Comparison of ENCODE assay signal across 8 cellular contexts in genomic region chr15:60520825-60521368, GRCh38. TPM values are rescaled to one million over a fixed set of nuclear protein-coding genes. Genes with fewer than 3 reads are reported as not detected.
DNase-seq lines count a peak whose midpoint lies in the region; ATAC-seq, FAIRE-seq and TF ChIP-seq lines count a peak whose summit lies in the region.

No MANE protein-coding gene starts in this region.

- no peak overlapping the region for H2BK15ac ChIP-seq in H1 (ENCODE audit: low read length)

- TF ChIP-seq EP300 in H1 (IDR thresholded peaks at IDR 0.05; ENCODE audit: borderline replicate concordance in 1 of 2, low read depth in 2 of 2, low read length in 2 of 2) = no peak

- H3K4me3 ChIP-seq in H1 (ENCODE audit: extremely low read depth in 1 of 4, insufficient read depth in 2 of 4, low read depth in 3 of 4, low read length in 4 of 4) = no peak overlapping the region
- no peak overlapping the region for H3K4me3 ChIP-seq in mucosa of descending colon

- TF ChIP-seq POLR2A in H1 (IDR thresholded peaks at IDR 0.05; ENCODE audit: control extremely low read depth in 1 of 2, low read depth in 2 of 2, low read length in 2 of 2) = no peak

- H3K23me2 ChIP-seq in H1 (ENCODE audit: low read depth, low read length) = no peaks in the 10 kb centered on the region

- H3K18ac ChIP-seq in H1 (ENCODE audit: extremely low read depth, low read length) = no peak overlapping the region

- no peak overlapping the region for H2BK12ac ChIP-seq in H1 (ENCODE audit: low read depth, low read length)

- no peaks in the 10 kb centered on the region for H3K9me3 ChIP-seq in H1 (ENCODE audit: insufficient read depth in 2 of 2, low read depth in 1 of 2, low read length in 1 of 2)
- no peaks in the 10 kb centered on the region for H3K9me3 ChIP-seq in mucosa of descending colon

- no peak overlapping the region for H2BK5ac ChIP-seq in H1 (ENCODE audit: low read depth, low read length)

- H4K91ac ChIP-seq in H1 (replicated peaks; ENCODE audit: insufficient read length, low read length) = no peak overlapping the region

- H3K79me2 ChIP-seq in H1 (ENCODE audit: control insufficient read depth in 1 of 2, insufficient read depth in 2 of 2, low read length in 2 of 2) = no peaks in the 10 kb centered on the region

- H2AK5ac ChIP-seq in H1 (ENCODE audit: low read depth, low read length) = no peak overlapping the region

- ATAC-seq in HG03139 (IDR thresholded peaks at IDR 0.05; ENCODE audit: unreplicated experiment) (peak; percentile 71), mucosa of descending colon (peak; percentile 95)
- peak; percentile 74 for ATAC-seq in activated CD8-positive, alpha-beta T cell treated with anti-CD3 and anti-CD28 coated beads for 36 hours

- H3K27me3 ChIP-seq in H1 (replicated peaks in 1 of 4; ENCODE audit: control insufficient read depth in 3 of 4, extremely low read depth in 1 of 4, insufficient read depth in 3 of 4, low read length in 3 of 4) = no peaks in the 10 kb centered on the region

- H3K14ac ChIP-seq in H1 (ENCODE audit: insufficient read length) = no peak overlapping the region

- H2BK20ac ChIP-seq in H1 (ENCODE audit: low read length) = no peak overlapping the region

- POLR2A ChIA-PET in activated CD8-positive, alpha-beta T cell treated with anti-CD3 and anti-CD28 coated beads for 36 hours (lab: Charles Lee) = interaction anchor here (0.7 to 2.8 kb wide), 14 partner anchors 9 to 146 kb away, joined by 3 to 12 read pairs (median 4); partner anchors contain the start of gene ICE2
- POLR2A ChIA-PET in H1 (lab: Charles Lee; ENCODE audit: partially characterized antibody) = interaction anchor here (0.8 to 0.9 kb wide), 2 partner anchors 26 to 123 kb away, joined by 3 read pairs; no protein-coding TSS in a partner anchor

- H3K4me2 ChIP-seq in H1 (ENCODE audit: insufficient read depth in 1 of 2, low read depth in 2 of 2, low read length in 2 of 2) = no peak overlapping the region

- peaks cover 23% of the 10 kb centered on the region for H3K36me3 Mint-ChIP-seq in activated CD8-positive, alpha-beta T cell treated with anti-CD3 and anti-CD28 coated beads for 36 hours (ENCODE audit: low read depth)

- H3K36me3 ChIP-seq in H1 (ENCODE audit: control insufficient read depth in 2 of 4, insufficient read depth in 4 of 4, low read length in 3 of 4) (no peaks in the 10 kb centered on the region), mucosa of descending colon (ENCODE audit: low read depth) (no peaks in the 10 kb centered on the region)

- H3K4ac ChIP-seq in H1 (replicated peaks; ENCODE audit: insufficient read length, low read depth, low read length) = no peak overlapping the region

- peak; percentile 17 for DNase-seq in GDM1 (lab: John Stamatoyannopoulos, UW)
- DNase-seq in NCI-H774 (lab: John Stamatoyannopoulos, UW) = peak; percentile 55
- DNase-seq in activated CD8-positive, alpha-beta T cell treated with anti-CD3 and anti-CD28 coated beads for 36 hours = peak; percentile 92
- DNase-seq in H1 (ENCODE audit: low read depth in 1 of 2, low spot score in 2 of 2) = peak in 1 of 2 experiments; percentile 87
- peak in 2 of 3 donors; percentile 72 to 89 for DNase-seq in mucosa of descending colon
- peak; percentile 58 to 74 for DNase-seq in stimulated activated CD8-positive, alpha-beta memory T cell treated with anti-CD3 and anti-CD28 coated beads, Interleukin-7, amount 100 ng/mL, for 4 hours (ENCODE audit: low read depth in 2 of 2)
- no peak for DNase-seq in cerebellar nuclear complex (lab: John Stamatoyannopoulos, UW)

- H3K79me1 ChIP-seq in H1 (ENCODE audit: low read depth, low read length) = no peaks in the 10 kb centered on the region

- H4K8ac ChIP-seq in H1 (ENCODE audit: extremely low read depth, insufficient read depth, low read length) = no peak overlapping the region

- no peak overlapping the region for H3K56ac ChIP-seq in H1 (replicated peaks; ENCODE audit: insufficient read length, low read depth, low read length)

- peak overlapping the region; percentile 83 for H3K27ac Mint-ChIP-seq in activated CD8-positive, alpha-beta T cell treated with anti-CD3 and anti-CD28 coated beads for 36 hours

- no peak overlapping the region for H3K9ac ChIP-seq in H1 (replicated peaks in 1 of 4; ENCODE audit: extremely low read depth in 1 of 4, low read depth in 3 of 4, low read length in 3 of 4)

- no peak overlapping the region for H3K27ac ChIP-seq in H1 (ENCODE audit: low read depth, low read length)

- peak; percentile 92 for TF ChIP-seq CTCF in activated CD8-positive, alpha-beta T cell treated with anti-CD3 and anti-CD28 coated beads for 36 hours (IDR thresholded peaks at IDR 0.05)
- TF ChIP-seq CTCF in H1 (IDR thresholded peaks at IDR 0.05; ENCODE audit: control extremely low read depth in 1 of 3, insufficient read depth in 1 of 3, low read depth in 1 of 3, low read length in 3 of 3) (peak in 2 of 3 experiments; percentile 74 to 86; a peak in 3 of 4 replicates), mucosa of descending colon (IDR thresholded peaks at IDR 0.05) (peak; percentile 79)

- H3K4me1 ChIP-seq in H1 (replicated peaks in 1 of 4; ENCODE audit: control insufficient read depth in 3 of 4, insufficient read depth in 4 of 4, low read length in 3 of 4) (peaks cover 0 to 3% (median 0%) of the 10 kb centered on the region in 4 experiments; a peak in 4 of 7 replicates), mucosa of descending colon (ENCODE audit: low read depth) (no peaks in the 10 kb centered on the region)

- H4K5ac ChIP-seq in H1 (ENCODE audit: insufficient read length, low read depth, low read length) = no peak overlapping the region

- no peak overlapping the region for H3K4me3 Mint-ChIP-seq in activated CD8-positive, alpha-beta T cell treated with anti-CD3 and anti-CD28 coated beads for 36 hours

- WGBS in H1 (ENCODE audit: extremely low coverage in 1 of 2, insufficient coverage in 1 of 2, insufficient read length in 1 of 2, insufficient replicate concordance in 2 of 2, low coverage in 1 of 2, low lambda C conversion rate in 2 of 2, missing lambda C conversion rate in 1 of 2), 2 experiments = 57% methylated on average over 8 of the region's 8 CpGs; no CpG with 5 or more reads in 1 of the 2 experiments

- TF ChIP-seq RAD21 in H1 (IDR thresholded peaks at IDR 0.05 in 1 of 2, conservative IDR thresholded peaks at IDR 0.05 in 1 of 2; ENCODE audit: low read depth in 2 of 2, low read length in 2 of 2) = peak; percentile 82 to 83

- FAIRE-seq in H1 (lab: Jason Lieb, UNC) = peak; percentile 88

- H3K9me3 Mint-ChIP-seq in activated CD8-positive, alpha-beta T cell treated with anti-CD3 and anti-CD28 coated beads for 36 hours = no peaks in the 10 kb centered on the region

- H3K27me3 Mint-ChIP-seq in activated CD8-positive, alpha-beta T cell treated with anti-CD3 and anti-CD28 coated beads for 36 hours = no peaks in the 10 kb centered on the region

- H2AFZ ChIP-seq in H1 (ENCODE audit: low read length) = no peak overlapping the region

- CTCF ChIA-PET in activated CD8-positive, alpha-beta T cell treated with anti-CD3 and anti-CD28 coated beads for 36 hours (lab: Charles Lee) = interaction anchor here (0.7 to 4.3 kb wide), 52 partner anchors 8 to 411 kb away, joined by 3 to 132 read pairs (median 6); partner anchors contain the start of gene ICE2
- CTCF ChIA-PET in H1 (lab: Charles Lee; ENCODE audit: partially characterized antibody) = interaction anchor here (0.6 to 7.2 kb wide), 51 partner anchors 8 to 829 kb away, joined by 3 to 103 read pairs (median 3); no protein-coding TSS in a partner anchor

- intact Hi-C loops in activated CD8-positive, alpha-beta T cell treated with anti-CD3 and anti-CD28 coated beads for 36 hours (cut with micrococcal nuclease) = loop anchor here (5.0 kb wide), 1 partner anchor 164 kb away; no protein-coding TSS in a partner anchor
- intact Hi-C loops in mucosa of descending colon (cut with DNase I, micrococcal nuclease) = no loop called here

- H3K23ac ChIP-seq in H1 (ENCODE audit: insufficient read length) = no peak overlapping the region

- H4K20me1 ChIP-seq in H1 (replicated peaks in 1 of 2; ENCODE audit: control insufficient read depth in 1 of 2, insufficient read depth in 2 of 2, low read length in 2 of 2) = no peaks in the 10 kb centered on the region

- no peak overlapping the region for H2BK120ac ChIP-seq in H1 (replicated peaks; ENCODE audit: low read depth, low read length)

- H3K4me1 Mint-ChIP-seq in activated CD8-positive, alpha-beta T cell treated with anti-CD3 and anti-CD28 coated beads for 36 hours (ENCODE audit: low read depth) = peaks cover 53% of the 10 kb centered on the region

TF ChIP-seq in H1, 55 proteins besides CTCF, POLR2A, EP300 and RAD21 (continues in another document):
- TF ChIP-seq SP1 (IDR thresholded peaks at IDR 0.05; ENCODE audit: low read depth, low read length) (peak; percentile 2; the same call in 1 of the 2 replicates), YY1 (IDR thresholded peaks at IDR 0.05; ENCODE audit: low read depth, low read length) (peak; percentile 63; the same call in 1 of the 2 replicates)

RNA-seq across cellular contexts. Expression of gene ICE2, which starts 42.0 kb away (rescaled TPM):
- total RNA-seq in activated CD8-positive, alpha-beta T cell treated with anti-CD3 and anti-CD28 coated beads for 36 hours = 10 to 100 TPM; 74.1 to 74.5 TPM
- total RNA-seq in H1 (2021; fragmentation: NEBNext Ultra II Directional; extraction: Animal tissue kit (Norgen Biotek cat#: 25700)) = 74.1 and 87.3 TPM in 2 replicates
- 26.4 and 40.0 TPM in 2 replicates for polyA plus RNA-seq in H1 (2011; rRNA removed)
- polyA plus RNA-seq in H1 (2011; cell fraction: cytosol; rRNA removed) = 27.5 TPM
- polyA plus RNA-seq in H1 (2011; cell fraction: nucleus; rRNA removed) = 65.4 TPM
- polyA plus RNA-seq in H1 (2012, experiment 1 of 2) = 32.1 to 61.5 TPM (median 39.4 TPM) in 4 replicates
- 1.8 TPM for polyA plus RNA-seq in H1 (2012, experiment 2 of 2)
- 42.7 TPM for polyA plus RNA-seq in H1 (2013, experiment 1 of 2)
- polyA plus RNA-seq in H1 (2013, experiment 2 of 2) = 36.4 TPM
- 60.6 and 80.3 TPM in 2 replicates for polyA minus RNA-seq in H1 (2011; rRNA and poly(A)+ RNA removed)
- 38.4 TPM for polyA minus RNA-seq in H1 (2011; cell fraction: cytosol; rRNA and poly(A)+ RNA removed)
- polyA minus RNA-seq in H1 (2011; cell fraction: nucleus; rRNA and poly(A)+ RNA removed) = 152 TPM
- 10 to 100 TPM; 31.5 to 47.5 (median 36.3) TPM for total RNA-seq in mucosa of descending colon

Comparison
In these comparisons a context has a peak if more than half of its experiments do, and no peak if none do; other contexts are left out.
1. DNase-seq: peak in GDM1 (single experiment), NCI-H774 (single experiment), activated CD8-positive, alpha-beta T cell treated with anti-CD3 and anti-CD28 coated beads for 36 hours (single experiment), mucosa of descending colon (2 of 3) and stimulated activated CD8-positive, alpha-beta memory T cell treated with anti-CD3 and anti-CD28 coated beads, Interleukin-7, amount 100 ng/mL, for 4 hours (2 of 2); none in cerebellar nuclear complex (0 of 2).
2. Peak in every context shown above with its lines, with median percentiles within 50 percentile points of each other: ATAC-seq and CTCF ChIP-seq.